In the genomic region with DNA sequence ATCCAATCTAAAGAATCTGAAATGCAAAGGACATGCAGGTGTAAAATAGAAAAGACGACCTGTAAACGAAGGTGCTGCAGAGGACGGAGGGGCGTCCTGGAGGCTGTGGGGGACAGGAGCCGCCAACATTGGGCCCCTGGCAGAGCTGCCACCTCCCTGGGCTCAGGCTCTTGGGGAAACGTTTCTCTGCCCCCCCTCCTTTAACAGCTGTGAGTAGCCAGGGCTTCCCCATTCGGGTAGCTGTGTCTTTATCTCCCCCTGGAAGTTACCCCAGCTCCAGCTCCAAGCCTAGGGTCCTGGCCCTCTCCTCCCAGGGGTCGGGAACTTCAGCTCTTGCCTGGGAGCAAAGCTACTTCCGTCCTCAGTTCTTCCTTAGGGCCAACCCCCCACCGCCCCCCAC, we compare ENCODE assay signal across 15 cellular contexts. TPM values are rescaled to one million over a fixed set of nuclear protein-coding genes. Genes with fewer than 3 reads are reported as not detected.
DNase-seq lines count a peak whose midpoint lies in the region; ATAC-seq and TF ChIP-seq lines count a peak whose summit lies in the region.
"Had no signal": no experiment of that assay in that cellular context is flagged by ENCODE, and none has a peak within 500 bp of the region (broad histone marks: within the 10 kb centered on the region; RNA-seq: fewer than 3 reads in every experiment).

No MANE protein-coding gene starts in this region.

- no peaks in the 10 kb centered on the region for H3K4me1 ChIP-seq in ACC112 (ENCODE audit: control insufficient read depth, insufficient read depth, low read length, unreplicated experiment)
- H3K4me1 ChIP-seq in BLaER1 treated with 17β-estradiol and CSF1 and Interleukin-3, amounts not matched to agents 10 nM and 100 nM = peaks cover 0 to 17% (median 10%) of the 10 kb centered on the region in 10 experiments; a peak in 12 of 20 replicates
- H3K4me1 ChIP-seq: suprapubic skin had no signal

- H3K9me3 ChIP-seq in BLaER1 treated with 17β-estradiol and CSF1 and Interleukin-3, amounts not matched to agents 10 nM and 100 nM (replicated peaks in 1 of 11) = no peaks in the 10 kb centered on the region
- H3K9me3 ChIP-seq: left lung, suprapubic skin had no signal

- peaks cover 13% of the 10 kb centered on the region for H3K27me3 Mint-ChIP-seq in activated T-helper 17 cell treated with anti-CD3 and anti-CD28 coated beads, Interleukin-2, amount 50 U/mL, for 72 hours
- H3K27me3 Mint-ChIP-seq in nephron (ENCODE audit: low read depth) = peaks cover 66% of the 10 kb centered on the region

- TF ChIP-seq CTCF in nephron (IDR thresholded peaks at IDR 0.05; ENCODE audit: unreplicated experiment in 3 of 3) (no peak), GM20000 (IDR thresholded peaks at IDR 0.05; ENCODE audit: extremely low read depth, missing control alignments) (no peak)

- no peak for ATAC-seq in activated T-helper 17 cell treated with anti-CD3 and anti-CD28 coated beads, Interleukin-2, amount 50 U/mL, for 72 hours (replicated peaks)
- ATAC-seq in GM18502 (IDR thresholded peaks at IDR 0.05; ENCODE audit: poor library complexity, unreplicated experiment) = no peak

- no peaks in the 10 kb centered on the region for H3K79me2 ChIP-seq in ACC112 (ENCODE audit: control insufficient read depth, insufficient read depth, low read length, unreplicated experiment)

- no peak overlapping the region for H2AFZ ChIP-seq in ACC112 (ENCODE audit: low read length, unreplicated experiment)

- peaks cover 11% of the 10 kb centered on the region for H3K27me3 ChIP-seq in ACC112 (ENCODE audit: insufficient read depth, low read length)
- H3K27me3 ChIP-seq in BLaER1 treated with 17β-estradiol and CSF1 and Interleukin-3, amounts not matched to agents 10 nM and 100 nM = peaks cover 15 to 36% (median 30%) of the 10 kb centered on the region in 11 experiments
- H3K27me3 ChIP-seq: suprapubic skin had no signal

- peak overlapping the region in 2 of 11 experiments; percentile 35 to 44; a peak in 1 of 22 replicates for H3K9ac ChIP-seq in BLaER1 treated with 17β-estradiol and CSF1 and Interleukin-3, amounts not matched to agents 10 nM and 100 nM

- peak overlapping the region; percentile 85; the same call in 1 of the 2 replicates for H3K4me3 ChIP-seq in ACC112 (ENCODE audit: low read depth, low read length)
- no peak overlapping the region for H3K4me3 ChIP-seq in BLaER1 treated with 17β-estradiol and CSF1 and Interleukin-3, amounts not matched to agents 10 nM and 100 nM

- peaks cover 0 to 10% (median 0%) of the 10 kb centered on the region in 11 experiments; a peak in 3 of 22 replicates for H4K20me1 ChIP-seq in BLaER1 treated with 17β-estradiol and CSF1 and Interleukin-3, amounts not matched to agents 10 nM and 100 nM

- DNase-seq in GM20000 (ENCODE audit: low spot score) (no peak), amniotic stem cell (lab: John Stamatoyannopoulos, UW) (no peak)
- DNase-seq: activated naive CD4-positive, alpha-beta T cell treated with anti-CD3 and anti-CD28 coated beads, Interleukin-2, amount 50 U/mL, for 16 hours; EL; NCI-H1930; NCI-H510A treated with DMSO at 0.1 percent for 48 hours; SIG-M5 had no signal

- H3K4me2 ChIP-seq in BLaER1 treated with 17β-estradiol and CSF1 and Interleukin-3, amounts not matched to agents 10 nM and 100 nM = peak overlapping the region in 10 of 11 experiments; percentile 18 to 98 (median 89); a peak in 16 of 22 replicates

- H3K4me3 Mint-ChIP-seq in activated T-helper 17 cell treated with anti-CD3 and anti-CD28 coated beads, Interleukin-2, amount 50 U/mL, for 72 hours = peak overlapping the region; percentile 61
- H3K4me3 Mint-ChIP-seq in nephron = peak overlapping the region; percentile 62 to 71 (median 70)

- no peaks in the 10 kb centered on the region for H3K9me3 Mint-ChIP-seq in activated T-helper 17 cell treated with anti-CD3 and anti-CD28 coated beads, Interleukin-2, amount 50 U/mL, for 72 hours
- H3K9me3 Mint-ChIP-seq in nephron = no peaks in the 10 kb centered on the region
- H3K9me3 Mint-ChIP-seq: endodermal cell had no signal

- no peak overlapping the region for H3K27ac Mint-ChIP-seq in activated T-helper 17 cell treated with anti-CD3 and anti-CD28 coated beads, Interleukin-2, amount 50 U/mL, for 72 hours
- H3K27ac Mint-ChIP-seq in nephron = no peak overlapping the region
- H3K27ac Mint-ChIP-seq: endodermal cell had no signal

- no peaks in the 10 kb centered on the region for H3K36me3 Mint-ChIP-seq in activated T-helper 17 cell treated with anti-CD3 and anti-CD28 coated beads, Interleukin-2, amount 50 U/mL, for 72 hours (ENCODE audit: low read depth)
- H3K36me3 Mint-ChIP-seq in nephron (ENCODE audit: low read depth) = no peaks in the 10 kb centered on the region

- no peak overlapping the region for H3K27ac ChIP-seq in ACC112 (ENCODE audit: low read depth, low read length)
- H3K27ac ChIP-seq in BLaER1 treated with 17β-estradiol and CSF1 and Interleukin-3, amounts not matched to agents 10 nM and 100 nM = no peak overlapping the region

- H3K36me3 ChIP-seq in ACC112 (ENCODE audit: insufficient read depth, low read length) = no peaks in the 10 kb centered on the region
- no peaks in the 10 kb centered on the region for H3K36me3 ChIP-seq in BLaER1 treated with 17β-estradiol and CSF1 and Interleukin-3, amounts not matched to agents 10 nM and 100 nM
- H3K36me3 ChIP-seq: left lung had no signal

- H3K4me1 Mint-ChIP-seq in activated T-helper 17 cell treated with anti-CD3 and anti-CD28 coated beads, Interleukin-2, amount 50 U/mL, for 72 hours = peaks cover 4% of the 10 kb centered on the region
- peaks cover 5% of the 10 kb centered on the region for H3K4me1 Mint-ChIP-seq in nephron
- H3K4me1 Mint-ChIP-seq: endodermal cell had no signal

RNA-seq across cellular contexts. Expression of a gene that starts 51.5 kb away (rescaled TPM):
- total RNA-seq in activated T-helper 17 cell treated with anti-CD3 and anti-CD28 coated beads, Interleukin-2, amount 50 U/mL, for 72 hours = not detected
